25 cellular contexts compared by ENCODE assay signal in the genomic region with DNA sequence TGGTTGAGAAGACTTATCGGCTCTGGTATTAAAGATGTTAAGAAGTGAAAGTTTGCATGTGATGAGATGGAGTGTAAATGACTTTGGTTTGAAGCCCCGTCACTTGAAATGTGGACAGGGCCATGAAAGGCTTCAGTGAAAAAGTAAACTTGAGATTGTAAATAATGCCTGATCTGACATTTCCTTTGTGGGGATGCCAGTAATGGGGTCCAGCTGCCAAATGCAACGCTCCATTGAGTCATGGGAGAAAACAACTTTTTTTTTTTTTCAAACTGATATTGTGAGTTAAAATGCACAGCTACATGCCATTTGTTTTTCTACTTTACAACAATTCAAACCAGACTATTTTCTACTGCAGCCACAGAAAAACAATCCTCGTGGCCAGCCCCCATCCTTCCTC.
A peak's percentile ranks its signal among the peaks of the same experiment; 100 is the strongest.
DNase-seq lines count a peak whose midpoint lies in the region; ATAC-seq and TF ChIP-seq lines count a peak whose summit lies in the region.
"Had no signal": no experiment of that assay in that cellular context is flagged by ENCODE, and none has a peak within 500 bp of the region (broad histone marks: within the 10 kb centered on the region; RNA-seq: fewer than 3 reads in every experiment).

No MANE protein-coding gene starts in this region.

- peaks cover 20% of the 10 kb centered on the region for H3K4me1 Mint-ChIP-seq in brain
- H3K4me1 Mint-ChIP-seq: activated B cell treated with CpG ODN at 0.5 μM for 24 hours; activated naive CD8-positive, alpha-beta T cell treated with anti-CD3 and anti-CD28 coated beads, Interleukin-2, amount 50 U/mL, for 24 hours; activated T-helper 17 cell treated with anti-CD3 and anti-CD28 coated beads, Interleukin-2, amount 50 U/mL, for 72 hours; neural progenitor cell had no signal

- TF ChIP-seq CTCF in brain (conservative IDR thresholded peaks at IDR 0.05) = no peak

- H3K36me3 Mint-ChIP-seq in brain = no peaks in the 10 kb centered on the region
- H3K36me3 Mint-ChIP-seq: neural progenitor cell had no signal

- DNase-seq in AG20443 (ENCODE audit: low spot score) = peak; percentile 14
- peak; percentile 49 for DNase-seq in NCI-H1105 (lab: John Stamatoyannopoulos, UW)
- peak; percentile 19 for DNase-seq in renal cortical epithelial cell (ENCODE audit: low read depth)
- no peak for DNase-seq in NCI-H1930 (lab: John Stamatoyannopoulos, UW)
- DNase-seq: activated B cell treated with CpG ODN at 0.5 μM for 24 hours; activated CD4-positive, alpha-beta T cell treated with anti-CD3 and anti-CD28 coated beads, Interleukin-2, amount 50 U/mL, for 48 hours; activated CD8-positive, alpha-beta memory T cell treated with anti-CD3 and anti-CD28 coated beads, Interleukin-2, amount 50 U/mL, for 4 hours; activated naive CD8-positive, alpha-beta T cell treated with anti-CD3 and anti-CD28 coated beads, Interleukin-2, amount 50 U/mL, for 24 hours; AML-193; brain microvascular endothelial cell; effector CD8-positive, alpha-beta T cell; erythroblast; NCI-H2227 treated with DMSO at 0.1 percent for 48 hours; OCI-M1; sigmoid colon; stimulated activated CD4-positive, alpha-beta T cell treated with anti-CD3 and anti-CD28 coated beads, Interleukin-15, amount 100 ng/mL, for 24 hours; thyroid gland had no signal

- ATAC-seq in HG03196 (IDR thresholded peaks at IDR 0.05; ENCODE audit: unreplicated experiment) (no peak), HG02642 (IDR thresholded peaks at IDR 0.05; ENCODE audit: poor library complexity, unreplicated experiment) (no peak), GM21786 (IDR thresholded peaks at IDR 0.05; ENCODE audit: unreplicated experiment) (no peak)
- ATAC-seq: activated naive CD8-positive, alpha-beta T cell treated with anti-CD3 and anti-CD28 coated beads, Interleukin-2, amount 50 U/mL, for 24 hours; activated T-helper 17 cell treated with anti-CD3 and anti-CD28 coated beads, Interleukin-2, amount 50 U/mL, for 72 hours; K562 had no signal

- peak overlapping the region in 1 of 5 experiments; percentile 2 for H3K4me3 Mint-ChIP-seq in brain
- H3K4me3 Mint-ChIP-seq: activated B cell treated with CpG ODN at 0.5 μM for 24 hours; activated naive CD8-positive, alpha-beta T cell treated with anti-CD3 and anti-CD28 coated beads, Interleukin-2, amount 50 U/mL, for 24 hours; activated T-helper 17 cell treated with anti-CD3 and anti-CD28 coated beads, Interleukin-2, amount 50 U/mL, for 72 hours; neural progenitor cell; stimulated activated naive CD8-positive, alpha-beta T cell treated with anti-CD3 and anti-CD28 coated beads, Interleukin-15, Interleukin-2, amounts not matched to agents 100 ng/mL and 50 ng/mL, for 24 hours had no signal

- no peaks in the 10 kb centered on the region for H3K9me3 Mint-ChIP-seq in brain
- H3K9me3 Mint-ChIP-seq: activated B cell treated with CpG ODN at 0.5 μM for 24 hours; activated naive CD8-positive, alpha-beta T cell treated with anti-CD3 and anti-CD28 coated beads, Interleukin-2, amount 50 U/mL, for 24 hours; activated T-helper 17 cell treated with anti-CD3 and anti-CD28 coated beads, Interleukin-2, amount 50 U/mL, for 72 hours; neural progenitor cell; stimulated activated naive CD8-positive, alpha-beta T cell treated with anti-CD3 and anti-CD28 coated beads, Interleukin-15, Interleukin-2, amounts not matched to agents 100 ng/mL and 50 ng/mL, for 24 hours had no signal

- peaks cover 3% of the 10 kb centered on the region for H3K27me3 Mint-ChIP-seq in brain
- H3K27me3 Mint-ChIP-seq: stimulated activated naive CD8-positive, alpha-beta T cell treated with anti-CD3 and anti-CD28 coated beads, Interleukin-15, Interleukin-2, amounts not matched to agents 100 ng/mL and 50 ng/mL, for 24 hours had no signal

- H3K27ac Mint-ChIP-seq in brain = peak overlapping the region in 3 of 5 experiments; percentile 32 to 68 (median 61)
- H3K27ac Mint-ChIP-seq: activated B cell treated with CpG ODN at 0.5 μM for 24 hours; activated naive CD8-positive, alpha-beta T cell treated with anti-CD3 and anti-CD28 coated beads, Interleukin-2, amount 50 U/mL, for 24 hours; activated T-helper 17 cell treated with anti-CD3 and anti-CD28 coated beads, Interleukin-2, amount 50 U/mL, for 72 hours; neural progenitor cell; stimulated activated naive CD8-positive, alpha-beta T cell treated with anti-CD3 and anti-CD28 coated beads, Interleukin-15, Interleukin-2, amounts not matched to agents 100 ng/mL and 50 ng/mL, for 24 hours had no signal

Comparison
In these comparisons a context has a peak if more than half of its experiments do, and no peak if none do; other contexts are left out.
1. DNase-seq: peak in AG20443 (single experiment), NCI-H1105 (single experiment) and renal cortical epithelial cell (single experiment); none in NCI-H1930 (0 of 2).